Comparison of ENCODE assay signal across 1 cellular context in genomic region chr9:111627260-111627963, GRCh38.
TF ChIP-seq lines count a peak whose summit lies in the region.

No MANE protein-coding gene starts in this region.

TF ChIP-seq in GM23338, 12 proteins besides CTCF, POLR2A, EP300 and RAD21 (continued from another document):
- TF ChIP-seq, protein P1, sequence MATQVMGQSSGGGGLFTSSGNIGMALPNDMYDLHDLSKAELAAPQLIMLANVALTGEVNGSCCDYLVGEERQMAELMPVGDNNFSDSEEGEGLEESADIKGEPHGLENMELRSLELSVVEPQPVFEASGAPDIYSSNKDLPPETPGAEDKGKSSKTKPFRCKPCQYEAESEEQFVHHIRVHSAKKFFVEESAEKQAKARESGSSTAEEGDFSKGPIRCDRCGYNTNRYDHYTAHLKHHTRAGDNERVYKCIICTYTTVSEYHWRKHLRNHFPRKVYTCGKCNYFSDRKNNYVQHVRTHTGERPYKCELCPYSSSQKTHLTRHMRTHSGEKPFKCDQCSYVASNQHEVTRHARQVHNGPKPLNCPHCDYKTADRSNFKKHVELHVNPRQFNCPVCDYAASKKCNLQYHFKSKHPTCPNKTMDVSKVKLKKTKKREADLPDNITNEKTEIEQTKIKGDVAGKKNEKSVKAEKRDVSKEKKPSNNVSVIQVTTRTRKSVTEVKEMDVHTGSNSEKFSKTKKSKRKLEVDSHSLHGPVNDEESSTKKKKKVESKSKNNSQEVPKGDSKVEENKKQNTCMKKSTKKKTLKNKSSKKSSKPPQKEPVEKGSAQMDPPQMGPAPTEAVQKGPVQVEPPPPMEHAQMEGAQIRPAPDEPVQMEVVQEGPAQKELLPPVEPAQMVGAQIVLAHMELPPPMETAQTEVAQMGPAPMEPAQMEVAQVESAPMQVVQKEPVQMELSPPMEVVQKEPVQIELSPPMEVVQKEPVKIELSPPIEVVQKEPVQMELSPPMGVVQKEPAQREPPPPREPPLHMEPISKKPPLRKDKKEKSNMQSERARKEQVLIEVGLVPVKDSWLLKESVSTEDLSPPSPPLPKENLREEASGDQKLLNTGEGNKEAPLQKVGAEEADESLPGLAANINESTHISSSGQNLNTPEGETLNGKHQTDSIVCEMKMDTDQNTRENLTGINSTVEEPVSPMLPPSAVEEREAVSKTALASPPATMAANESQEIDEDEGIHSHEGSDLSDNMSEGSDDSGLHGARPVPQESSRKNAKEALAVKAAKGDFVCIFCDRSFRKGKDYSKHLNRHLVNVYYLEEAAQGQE (IDR thresholded peaks at IDR 0.05; ENCODE audit: unreplicated experiment): no peak
- TF ChIP-seq CREB1 (CRISPR knock-in tag; IDR thresholded peaks at IDR 0.05; ENCODE audit: low read depth): no peak
- no peak for TF ChIP-seq ZNF331 (CRISPR knock-in tag; IDR thresholded peaks at IDR 0.05; ENCODE audit: low read depth)
- no peak for TF ChIP-seq EZH2 (IDR thresholded peaks at IDR 0.05; ENCODE audit: low read depth, unreplicated experiment)
- TF ChIP-seq NANOG (IDR thresholded peaks at IDR 0.05; ENCODE audit: borderline replicate concordance): no peak
- no peak for TF ChIP-seq ZNF114 (CRISPR knock-in tag; IDR thresholded peaks at IDR 0.05)
- no peak for TF ChIP-seq ETS1 (IDR thresholded peaks at IDR 0.05)
- TF ChIP-seq JUNB (IDR thresholded peaks at IDR 0.05; ENCODE audit: unreplicated experiment): no peak
- TF ChIP-seq STAT1 (IDR thresholded peaks at IDR 0.05; ENCODE audit: unreplicated experiment): no peak
